ENCODE assay signal across 1 cellular context in genomic region chr10:23534761-23535160, GRCh38.
TF ChIP-seq lines count a peak whose summit lies in the region.

No MANE protein-coding gene starts in this region.

TF ChIP-seq in SK-N-SH, 30 proteins besides CTCF, POLR2A, EP300 and RAD21 (continued from another document):
- TF ChIP-seq RFX5 (IDR thresholded peaks at IDR 0.05; ENCODE audit: low read length) (no peak), FOSL2 (IDR thresholded peaks at IDR 0.05; ENCODE audit: borderline replicate concordance, low read depth) (no peak), RCOR1 (IDR thresholded peaks at IDR 0.05; ENCODE audit: low read length) (no peak), CHD2 (IDR thresholded peaks at IDR 0.05; ENCODE audit: low read length, partially characterized antibody) (no peak), TAF1 (IDR thresholded peaks at IDR 0.05; ENCODE audit: borderline replicate concordance, low read depth, low read length) (no peak), SIN3A (IDR thresholded peaks at IDR 0.05; ENCODE audit: borderline replicate concordance, low read depth, low read length) (no peak), USF1 (IDR thresholded peaks at IDR 0.05; ENCODE audit: borderline replicate concordance, low read depth) (no peak), SMC3 (IDR thresholded peaks at IDR 0.05; ENCODE audit: low read depth, low read length) (no peak), NFIC (IDR thresholded peaks at IDR 0.05; ENCODE audit: borderline replicate concordance) (no peak), TCF12 (IDR thresholded peaks at IDR 0.05) (no peak), IRF3 (IDR thresholded peaks at IDR 0.05; ENCODE audit: low read depth, low read length) (no peak), RXRA (IDR thresholded peaks at IDR 0.05; ENCODE audit: borderline replicate concordance, low read depth) (no peak), EZH2phosphoT487 (IDR thresholded peaks at IDR 0.05; ENCODE audit: borderline replicate concordance, low read depth) (no peak)
TF ChIP-seq in SK-N-SH: peak in this region for 0.
